ENCODE assay signal across 2 cellular contexts in the genomic region with DNA sequence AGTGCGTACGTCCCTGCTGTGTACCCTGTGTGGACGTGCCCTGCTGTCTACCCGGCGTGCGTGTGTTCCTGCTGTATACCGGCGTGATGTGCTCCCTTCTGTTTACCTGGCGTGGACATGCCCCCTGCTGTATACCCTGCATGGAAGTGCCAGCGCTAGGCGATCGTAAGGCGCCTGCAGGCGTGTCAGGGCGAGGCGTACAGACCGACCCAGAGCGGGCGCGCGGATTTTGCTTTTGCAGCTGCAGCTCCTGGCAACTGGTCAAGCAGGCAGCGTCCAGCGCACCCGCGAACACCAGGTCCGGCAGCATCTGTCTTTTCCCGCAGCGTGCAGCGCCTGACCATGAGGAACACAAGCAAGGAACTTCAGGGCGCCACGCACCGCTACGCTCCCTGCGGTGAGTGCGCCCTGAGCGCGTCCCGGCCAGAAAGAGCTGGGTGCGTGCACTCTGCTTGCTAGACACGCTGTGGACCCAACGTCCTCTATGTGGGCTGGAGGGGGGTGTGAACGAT.
TF ChIP-seq lines count a peak whose summit lies in the region.

No MANE protein-coding gene starts in this region.

TF ChIP-seq in IMR-90, 13 proteins besides CTCF, POLR2A, EP300 and RAD21 (continued from another document):
- TF ChIP-seq, protein P1, sequence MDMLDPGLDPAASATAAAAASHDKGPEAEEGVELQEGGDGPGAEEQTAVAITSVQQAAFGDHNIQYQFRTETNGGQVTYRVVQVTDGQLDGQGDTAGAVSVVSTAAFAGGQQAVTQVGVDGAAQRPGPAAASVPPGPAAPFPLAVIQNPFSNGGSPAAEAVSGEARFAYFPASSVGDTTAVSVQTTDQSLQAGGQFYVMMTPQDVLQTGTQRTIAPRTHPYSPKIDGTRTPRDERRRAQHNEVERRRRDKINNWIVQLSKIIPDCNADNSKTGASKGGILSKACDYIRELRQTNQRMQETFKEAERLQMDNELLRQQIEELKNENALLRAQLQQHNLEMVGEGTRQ (IDR thresholded peaks at IDR 0.05; ENCODE audit: low read depth, low read length), result no peak

TF ChIP-seq in liver, 16 proteins besides CTCF, POLR2A, EP300 and RAD21:
- TF ChIP-seq HNF4A (conservative IDR thresholded peaks at IDR 0.05) (no peak), GABPA (IDR thresholded peaks at IDR 0.05 in 1 of 2, conservative IDR thresholded peaks at IDR 0.05 in 1 of 2) (no peak), SP1 (IDR thresholded peaks at IDR 0.05) (no peak), EGR1 (IDR thresholded peaks at IDR 0.05; ENCODE audit: low read depth in 2 of 2) (no peak), HNF4G (IDR thresholded peaks at IDR 0.05) (no peak), TAF1 (conservative IDR thresholded peaks at IDR 0.05) (no peak), JUND (IDR thresholded peaks at IDR 0.05) (no peak)
- TF ChIP-seq, protein P2, sequence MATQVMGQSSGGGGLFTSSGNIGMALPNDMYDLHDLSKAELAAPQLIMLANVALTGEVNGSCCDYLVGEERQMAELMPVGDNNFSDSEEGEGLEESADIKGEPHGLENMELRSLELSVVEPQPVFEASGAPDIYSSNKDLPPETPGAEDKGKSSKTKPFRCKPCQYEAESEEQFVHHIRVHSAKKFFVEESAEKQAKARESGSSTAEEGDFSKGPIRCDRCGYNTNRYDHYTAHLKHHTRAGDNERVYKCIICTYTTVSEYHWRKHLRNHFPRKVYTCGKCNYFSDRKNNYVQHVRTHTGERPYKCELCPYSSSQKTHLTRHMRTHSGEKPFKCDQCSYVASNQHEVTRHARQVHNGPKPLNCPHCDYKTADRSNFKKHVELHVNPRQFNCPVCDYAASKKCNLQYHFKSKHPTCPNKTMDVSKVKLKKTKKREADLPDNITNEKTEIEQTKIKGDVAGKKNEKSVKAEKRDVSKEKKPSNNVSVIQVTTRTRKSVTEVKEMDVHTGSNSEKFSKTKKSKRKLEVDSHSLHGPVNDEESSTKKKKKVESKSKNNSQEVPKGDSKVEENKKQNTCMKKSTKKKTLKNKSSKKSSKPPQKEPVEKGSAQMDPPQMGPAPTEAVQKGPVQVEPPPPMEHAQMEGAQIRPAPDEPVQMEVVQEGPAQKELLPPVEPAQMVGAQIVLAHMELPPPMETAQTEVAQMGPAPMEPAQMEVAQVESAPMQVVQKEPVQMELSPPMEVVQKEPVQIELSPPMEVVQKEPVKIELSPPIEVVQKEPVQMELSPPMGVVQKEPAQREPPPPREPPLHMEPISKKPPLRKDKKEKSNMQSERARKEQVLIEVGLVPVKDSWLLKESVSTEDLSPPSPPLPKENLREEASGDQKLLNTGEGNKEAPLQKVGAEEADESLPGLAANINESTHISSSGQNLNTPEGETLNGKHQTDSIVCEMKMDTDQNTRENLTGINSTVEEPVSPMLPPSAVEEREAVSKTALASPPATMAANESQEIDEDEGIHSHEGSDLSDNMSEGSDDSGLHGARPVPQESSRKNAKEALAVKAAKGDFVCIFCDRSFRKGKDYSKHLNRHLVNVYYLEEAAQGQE (IDR thresholded peaks at IDR 0.05), result no peak
- TF ChIP-seq, protein P3, sequence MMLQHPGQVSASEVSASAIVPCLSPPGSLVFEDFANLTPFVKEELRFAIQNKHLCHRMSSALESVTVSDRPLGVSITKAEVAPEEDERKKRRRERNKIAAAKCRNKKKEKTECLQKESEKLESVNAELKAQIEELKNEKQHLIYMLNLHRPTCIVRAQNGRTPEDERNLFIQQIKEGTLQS (IDR thresholded peaks at IDR 0.05), result no peak
- TF ChIP-seq, protein P4, sequence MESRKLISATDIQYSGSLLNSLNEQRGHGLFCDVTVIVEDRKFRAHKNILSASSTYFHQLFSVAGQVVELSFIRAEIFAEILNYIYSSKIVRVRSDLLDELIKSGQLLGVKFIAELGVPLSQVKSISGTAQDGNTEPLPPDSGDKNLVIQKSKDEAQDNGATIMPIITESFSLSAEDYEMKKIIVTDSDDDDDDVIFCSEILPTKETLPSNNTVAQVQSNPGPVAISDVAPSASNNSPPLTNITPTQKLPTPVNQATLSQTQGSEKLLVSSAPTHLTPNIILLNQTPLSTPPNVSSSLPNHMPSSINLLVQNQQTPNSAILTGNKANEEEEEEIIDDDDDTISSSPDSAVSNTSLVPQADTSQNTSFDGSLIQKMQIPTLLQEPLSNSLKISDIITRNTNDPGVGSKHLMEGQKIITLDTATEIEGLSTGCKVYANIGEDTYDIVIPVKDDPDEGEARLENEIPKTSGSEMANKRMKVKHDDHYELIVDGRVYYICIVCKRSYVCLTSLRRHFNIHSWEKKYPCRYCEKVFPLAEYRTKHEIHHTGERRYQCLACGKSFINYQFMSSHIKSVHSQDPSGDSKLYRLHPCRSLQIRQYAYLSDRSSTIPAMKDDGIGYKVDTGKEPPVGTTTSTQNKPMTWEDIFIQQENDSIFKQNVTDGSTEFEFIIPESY (IDR thresholded peaks at IDR 0.05), result no peak
